31 cellular contexts compared by ENCODE assay signal in the genomic region with DNA sequence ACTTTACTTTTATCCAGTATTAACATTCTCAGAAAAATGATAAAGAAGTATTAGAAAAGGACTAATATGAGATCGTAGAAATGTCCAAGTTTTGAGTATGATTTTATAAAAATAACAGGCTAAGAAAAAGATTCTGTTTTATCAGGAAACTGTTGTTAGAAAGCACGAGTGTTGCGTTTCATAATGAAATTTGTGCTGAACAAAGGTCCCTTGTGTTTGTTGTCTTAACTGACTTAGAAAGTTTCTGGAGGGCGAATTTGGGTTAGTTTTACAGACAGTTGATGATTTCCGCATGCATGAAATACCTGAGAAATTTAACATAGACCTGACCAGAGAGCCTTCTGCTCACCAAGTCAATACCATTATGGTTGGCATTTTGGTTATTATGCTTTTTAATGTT.
"Had no signal": no experiment of that assay in that cellular context is flagged by ENCODE, and none has a peak within 500 bp of the region (broad histone marks: within the 10 kb centered on the region; RNA-seq: fewer than 3 reads in every experiment).

No MANE protein-coding gene starts in this region.

- H3K4me3 Mint-ChIP-seq: activated B cell treated with CpG ODN at 0.5 μM for 24 hours; activated CD8-positive, alpha-beta T cell treated with anti-CD3 and anti-CD28 coated beads for 36 hours; activated naive CD4-positive, alpha-beta T cell treated with anti-CD3 and anti-CD28 coated beads, Interleukin-2, amount 10 ng/mL, durations not matched to agents 7 days and 5 days; activated naive CD8-positive, alpha-beta T cell treated with anti-CD3 and anti-CD28 coated beads, Interleukin-2, amount 10 ng/mL, durations not matched to agents 7 days and 5 days; activated T-cell treated with anti-CD3 and anti-CD28 coated beads, Interleukin-2, amount 50 U/mL, for 4 hours; activated T-helper 17 cell treated with anti-CD3 and anti-CD28 coated beads, Interleukin-2, amount 50 U/mL, for 72 hours; central memory CD8-positive, alpha-beta T cell; dendritic cell treated with granulocyte-macrophage colony-stimulating factor and Interleukin-4, amounts not matched to agents 40 ng/mL and 50 ng/mL, for 4 days; endodermal cell; T-helper 17 cell; T-helper 2 cell treated with Interferon-gamma antibody and Interleukin-4, amounts not matched to agents 5 μg/mL and 100 μg/mL, for 36 hours had no signal

- H3K9me3 Mint-ChIP-seq: activated B cell treated with CpG ODN at 0.5 μM for 24 hours; activated CD8-positive, alpha-beta T cell treated with anti-CD3 and anti-CD28 coated beads for 36 hours; activated naive CD4-positive, alpha-beta T cell treated with anti-CD3 and anti-CD28 coated beads, Interleukin-2, amount 10 ng/mL, durations not matched to agents 7 days and 5 days; activated naive CD4-positive, alpha-beta T cell treated with anti-CD3 and anti-CD28 coated beads, Interleukin-2, amount 50 U/mL, for 72 hours; activated naive CD8-positive, alpha-beta T cell treated with anti-CD3 and anti-CD28 coated beads, Interleukin-2, amount 10 ng/mL, durations not matched to agents 7 days and 5 days; activated T-cell treated with anti-CD3 and anti-CD28 coated beads, Interleukin-2, amount 50 U/mL, for 4 hours; activated T-helper 17 cell treated with anti-CD3 and anti-CD28 coated beads, Interleukin-2, amount 50 U/mL, for 72 hours; central memory CD8-positive, alpha-beta T cell; dendritic cell treated with granulocyte-macrophage colony-stimulating factor and Interleukin-4, amounts not matched to agents 40 ng/mL and 50 ng/mL, for 4 days; endodermal cell; T-helper 2 cell treated with Interferon-gamma antibody and Interleukin-4, amounts not matched to agents 5 μg/mL and 100 μg/mL, for 36 hours had no signal

- H3K4me1 ChIP-seq: foreskin keratinocyte had no signal

- H3K9me3 ChIP-seq: esophagus muscularis mucosa, gastroesophageal sphincter had no signal

- FAIRE-seq: astrocyte had no signal

- H3K27me3 ChIP-seq: brain microvascular endothelial cell, esophagus muscularis mucosa, gastroesophageal sphincter had no signal

- H3K27ac ChIP-seq: brain microvascular endothelial cell, coronary artery, dorsolateral prefrontal cortex, esophagus muscularis mucosa, foreskin keratinocyte, gastroesophageal sphincter, WERI-Rb-1 had no signal

- DNase-seq: activated B cell treated with CpG ODN at 0.5 μM for 24 hours; activated CD4-positive, alpha-beta T cell treated with anti-CD3 and anti-CD28 coated beads for 48 hours; activated CD4-positive, alpha-beta T cell treated with anti-CD3 and anti-CD28 coated beads, Interleukin-2, amount 50 U/mL, for 1 hour; activated CD4-positive, alpha-beta T cell treated with anti-CD3 and anti-CD28 coated beads, Interleukin-2, amount 50 U/mL, for 48 hours; activated CD8-positive, alpha-beta memory T cell treated with anti-CD3 and anti-CD28 coated beads for 24 hours; activated CD8-positive, alpha-beta T cell treated with anti-CD3 and anti-CD28 coated beads for 36 hours; activated effector memory CD4-positive, alpha-beta T cell treated with anti-CD3 and anti-CD28 coated beads, Interleukin-2, amount 50 U/mL, for 16 hours; activated naive CD4-positive, alpha-beta T cell treated with anti-CD3 and anti-CD28 coated beads, Interleukin-2, amount 10 ng/mL, durations not matched to agents 7 days and 5 days; activated naive CD8-positive, alpha-beta T cell treated with anti-CD3 and anti-CD28 coated beads, Interleukin-2, amount 10 ng/mL, durations not matched to agents 7 days and 5 days; activated T-cell treated with anti-CD3 and anti-CD28 coated beads, Interleukin-2, amount 50 U/mL, for 4 hours; anterior cingulate cortex; brain microvascular endothelial cell; dorsolateral prefrontal cortex; effector memory CD4-positive, alpha-beta T cell; endodermal cell; erythroblast; foreskin keratinocyte; T-helper 1 cell; T-helper 17 cell; T1000; WERI-Rb-1 had no signal

- H3K4me1 Mint-ChIP-seq: activated B cell treated with CpG ODN at 0.5 μM for 24 hours; activated naive CD4-positive, alpha-beta T cell treated with anti-CD3 and anti-CD28 coated beads, Interleukin-2, amount 10 ng/mL, durations not matched to agents 7 days and 5 days; activated naive CD8-positive, alpha-beta T cell treated with anti-CD3 and anti-CD28 coated beads, Interleukin-2, amount 10 ng/mL, durations not matched to agents 7 days and 5 days; activated T-helper 17 cell treated with anti-CD3 and anti-CD28 coated beads, Interleukin-2, amount 50 U/mL, for 72 hours; central memory CD8-positive, alpha-beta T cell; endodermal cell; T-helper 17 cell had no signal

- H3K36me3 Mint-ChIP-seq: activated naive CD4-positive, alpha-beta T cell treated with anti-CD3 and anti-CD28 coated beads, Interleukin-2, amount 10 ng/mL, durations not matched to agents 7 days and 5 days; activated naive CD4-positive, alpha-beta T cell treated with anti-CD3 and anti-CD28 coated beads, Interleukin-2, amount 50 U/mL, for 72 hours; activated naive CD8-positive, alpha-beta T cell treated with anti-CD3 and anti-CD28 coated beads, Interleukin-2, amount 10 ng/mL, durations not matched to agents 7 days and 5 days had no signal

- H3K36me3 ChIP-seq: brain microvascular endothelial cell, esophagus muscularis mucosa, gastroesophageal sphincter, WERI-Rb-1 had no signal

- ATAC-seq: activated CD4-positive, CD25-positive, alpha-beta regulatory T cell treated with anti-CD3 and anti-CD28 coated beads, Interleukin-2, amount 50 U/mL, for 24 hours; activated CD8-positive, alpha-beta T cell treated with anti-CD3 and anti-CD28 coated beads for 36 hours; activated naive CD4-positive, alpha-beta T cell treated with anti-CD3 and anti-CD28 coated beads, Interleukin-2, amount 50 U/mL, for 72 hours; activated T-cell treated with anti-CD3 and anti-CD28 coated beads, Interleukin-2, amount 50 U/mL, for 4 hours; activated T-helper 17 cell treated with anti-CD3 and anti-CD28 coated beads, Interleukin-2, amount 50 U/mL, for 72 hours; foreskin keratinocyte; gastroesophageal sphincter; T-helper 17 cell had no signal

- H3K4me3 ChIP-seq: coronary artery, dorsolateral prefrontal cortex, esophagus muscularis mucosa, gastroesophageal sphincter had no signal

- H3K27ac Mint-ChIP-seq: activated B cell treated with CpG ODN at 0.5 μM for 24 hours; activated CD8-positive, alpha-beta T cell treated with anti-CD3 and anti-CD28 coated beads for 36 hours; activated naive CD4-positive, alpha-beta T cell treated with anti-CD3 and anti-CD28 coated beads, Interleukin-2, amount 10 ng/mL, durations not matched to agents 7 days and 5 days; activated naive CD4-positive, alpha-beta T cell treated with anti-CD3 and anti-CD28 coated beads, Interleukin-2, amount 50 U/mL, for 72 hours; activated naive CD8-positive, alpha-beta T cell treated with anti-CD3 and anti-CD28 coated beads, Interleukin-2, amount 10 ng/mL, durations not matched to agents 7 days and 5 days; activated T-helper 17 cell treated with anti-CD3 and anti-CD28 coated beads, Interleukin-2, amount 50 U/mL, for 72 hours; dendritic cell treated with granulocyte-macrophage colony-stimulating factor and Interleukin-4, amounts not matched to agents 40 ng/mL and 50 ng/mL, for 4 days; endodermal cell; T-helper 17 cell; T-helper 2 cell treated with Interferon-gamma antibody and Interleukin-4, amounts not matched to agents 5 μg/mL and 100 μg/mL, for 36 hours had no signal

- H3K27me3 Mint-ChIP-seq: dendritic cell treated with granulocyte-macrophage colony-stimulating factor and Interleukin-4, amounts not matched to agents 40 ng/mL and 50 ng/mL, for 4 days had no signal
